ENCODE assay signal across 9 cellular contexts in genomic region chr6:4125933-4126864, GRCh38. TPM values are rescaled to one million over a fixed set of nuclear protein-coding genes. Genes with fewer than 3 reads are reported as not detected.
DNase-seq lines count a peak whose midpoint lies in the region; ATAC-seq and TF ChIP-seq lines count a peak whose summit lies in the region.
"Had no signal": no experiment of that assay in that cellular context is flagged by ENCODE, and none has a peak within 500 bp of the region (broad histone marks: within the 10 kb centered on the region; RNA-seq: fewer than 3 reads in every experiment).

No MANE protein-coding gene starts in this region.

- H3K4me3 ChIP-seq in gastrocnemius medialis (no peak overlapping the region), colonic mucosa (no peak overlapping the region)

- intact Hi-C loops in gastrocnemius medialis (cut with DNase I; ENCODE audit: low total_unique reads), result no loop called here
- intact Hi-C loops in colonic mucosa (cut with DNase I), result no loop called here

- no peaks in the 10 kb centered on the region for H3K27me3 ChIP-seq in foreskin keratinocyte
- no peaks in the 10 kb centered on the region for H3K27me3 ChIP-seq in gastrocnemius medialis
- H3K27me3 ChIP-seq in colonic mucosa, result no peaks in the 10 kb centered on the region

- no peak overlapping the region for H3K9ac ChIP-seq in colonic mucosa (ENCODE audit: low read depth in 2 of 2, low read length in 2 of 2)

- peak; percentile 53 for DNase-seq in H4 (ENCODE audit: low spot score)
- peak; percentile 40 for DNase-seq in SW480 (ENCODE audit: low spot score)
- peak; percentile 53 to 76 for DNase-seq in foreskin keratinocyte
- peak in 1 of 2 donors; percentile 15 for DNase-seq in gastrocnemius medialis
- DNase-seq in colonic mucosa, result no peak
- no peak for DNase-seq in mucosa of gallbladder (ENCODE audit: low spot score)
- no peak for DNase-seq in NCI-H2107 (lab: John Stamatoyannopoulos, UW)
- DNase-seq: activated T-cell treated with anti-CD3 and anti-CD28 coated beads, Interleukin-2, amount 50 U/mL, for 4 hours had no signal

- H3K27ac ChIP-seq in foreskin keratinocyte (no peak overlapping the region), gastrocnemius medialis (peak overlapping the region in 2 of 4 donors; percentile 17 to 27), colonic mucosa (no peak overlapping the region)

- no peak for TF ChIP-seq POLR2A in gastrocnemius medialis (IDR thresholded peaks at IDR 0.05)

- in situ Hi-C loops in gastrocnemius medialis (cut with MboI; ENCODE audit: low sequenced_read_pairs in 4 of 4), result loop anchor here in 1 of 4 donors (25.0 kb wide), 1 partner anchor 389 kb away; no protein-coding TSS in a partner anchor

- H3K9me3 ChIP-seq in gastrocnemius medialis (no peaks in the 10 kb centered on the region), colonic mucosa (no peaks in the 10 kb centered on the region)

- H3K4me1 ChIP-seq in foreskin keratinocyte, result peaks cover 8% of the 10 kb centered on the region
- peaks cover 0 to 6% of the 10 kb centered on the region in 2 donors for H3K4me1 ChIP-seq in gastrocnemius medialis
- no peaks in the 10 kb centered on the region for H3K4me1 ChIP-seq in colonic mucosa

- ATAC-seq in foreskin keratinocyte (peak; percentile 90), gastrocnemius medialis (peak; percentile 66 to 93), GM21825 (IDR thresholded peaks at IDR 0.05; ENCODE audit: unreplicated experiment) (no peak)

- H3K36me3 ChIP-seq in gastrocnemius medialis (peaks cover 0 to 94% of the 10 kb centered on the region in 2 donors), colonic mucosa (peaks cover 18% of the 10 kb centered on the region)

- TF ChIP-seq CTCF in foreskin keratinocyte (conservative IDR thresholded peaks at IDR 0.05) (peak; percentile 63), gastrocnemius medialis (IDR thresholded peaks at IDR 0.05 in 4 of 5, conservative IDR thresholded peaks at IDR 0.05 in 1 of 5) (peak in 2 of 5 experiments; percentile 8 to 12), colonic mucosa (IDR thresholded peaks at IDR 0.05) (no peak)

RNA-seq across cellular contexts. Expression of gene ECI2, which starts 9.2 kb away (rescaled TPM):
- 95.9 and 111 TPM in 2 replicates for total RNA-seq in H4 (2014; rRNA removed; shearing (Covaris generic))
- 59.6 and 63.4 TPM in 2 replicates for total RNA-seq in foreskin keratinocyte
- polyA plus RNA-seq in foreskin keratinocyte, result 54.9 and 65.8 TPM in 2 replicates
- total RNA-seq in gastrocnemius medialis, result 100 to 1,000 TPM in 1 of 4 donors, 10 to 100 TPM in 3; 68.1 to 122 (median 94.3) TPM
- total RNA-seq in colonic mucosa, result 10 to 100 TPM; 65.5 to 94.8 TPM
- 74.8 TPM for total RNA-seq in mucosa of gallbladder

RNA-seq across cellular contexts. Expression of gene FAM217A, which starts 47.3 kb away (rescaled TPM):
- total RNA-seq in H4 (2014; rRNA removed; shearing (Covaris generic)), result not detected in 2 replicates
- total RNA-seq in foreskin keratinocyte, result not detected in 2 replicates
- not detected in 2 replicates for polyA plus RNA-seq in foreskin keratinocyte
- not detected for total RNA-seq in gastrocnemius medialis
- total RNA-seq in colonic mucosa, result not detected
- 0.09 TPM for total RNA-seq in mucosa of gallbladder
- total RNA-seq: activated T-cell treated with anti-CD3 and anti-CD28 coated beads, Interleukin-2, amount 50 U/mL, for 4 hours had no signal

Comparison
In these comparisons a context has a peak if more than half of its experiments do, and no peak if none do; other contexts are left out.
1. DNase-seq: peak in H4 (single experiment), SW480 (single experiment) and foreskin keratinocyte (2 of 2); none in colonic mucosa (single experiment), mucosa of gallbladder (single experiment) and NCI-H2107 (single experiment).